In the genomic region with DNA sequence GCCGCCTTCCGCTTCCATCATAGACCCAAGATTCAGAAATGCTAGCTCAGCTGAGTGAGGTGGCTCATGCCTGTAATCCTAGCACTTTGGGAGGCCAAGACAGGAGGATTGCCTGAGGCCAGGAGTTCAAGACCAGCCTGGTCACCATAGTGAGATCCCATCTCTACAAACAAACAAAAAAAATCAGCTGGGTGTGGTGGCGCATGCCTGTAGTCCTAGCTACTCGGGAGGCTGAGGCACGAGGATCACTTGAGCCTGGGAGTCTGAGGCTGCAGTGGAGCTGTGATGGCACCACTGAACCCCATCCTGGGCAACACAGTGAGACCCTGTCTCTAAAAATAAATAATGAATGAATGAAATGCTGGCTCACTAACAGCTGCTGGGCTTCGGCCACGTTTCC, we compare ENCODE assay signal across 2 cellular contexts.
TF ChIP-seq lines count a peak whose summit lies in the region.

No MANE protein-coding gene starts in this region.

TF ChIP-seq in GM23338, 12 proteins besides CTCF, POLR2A, EP300 and RAD21 (continues in another document):
- no peak for TF ChIP-seq CREB1 (CRISPR knock-in tag; IDR thresholded peaks at IDR 0.05; ENCODE audit: low read depth)
- no peak for TF ChIP-seq NANOG (IDR thresholded peaks at IDR 0.05; ENCODE audit: borderline replicate concordance)
- TF ChIP-seq, protein P1, sequence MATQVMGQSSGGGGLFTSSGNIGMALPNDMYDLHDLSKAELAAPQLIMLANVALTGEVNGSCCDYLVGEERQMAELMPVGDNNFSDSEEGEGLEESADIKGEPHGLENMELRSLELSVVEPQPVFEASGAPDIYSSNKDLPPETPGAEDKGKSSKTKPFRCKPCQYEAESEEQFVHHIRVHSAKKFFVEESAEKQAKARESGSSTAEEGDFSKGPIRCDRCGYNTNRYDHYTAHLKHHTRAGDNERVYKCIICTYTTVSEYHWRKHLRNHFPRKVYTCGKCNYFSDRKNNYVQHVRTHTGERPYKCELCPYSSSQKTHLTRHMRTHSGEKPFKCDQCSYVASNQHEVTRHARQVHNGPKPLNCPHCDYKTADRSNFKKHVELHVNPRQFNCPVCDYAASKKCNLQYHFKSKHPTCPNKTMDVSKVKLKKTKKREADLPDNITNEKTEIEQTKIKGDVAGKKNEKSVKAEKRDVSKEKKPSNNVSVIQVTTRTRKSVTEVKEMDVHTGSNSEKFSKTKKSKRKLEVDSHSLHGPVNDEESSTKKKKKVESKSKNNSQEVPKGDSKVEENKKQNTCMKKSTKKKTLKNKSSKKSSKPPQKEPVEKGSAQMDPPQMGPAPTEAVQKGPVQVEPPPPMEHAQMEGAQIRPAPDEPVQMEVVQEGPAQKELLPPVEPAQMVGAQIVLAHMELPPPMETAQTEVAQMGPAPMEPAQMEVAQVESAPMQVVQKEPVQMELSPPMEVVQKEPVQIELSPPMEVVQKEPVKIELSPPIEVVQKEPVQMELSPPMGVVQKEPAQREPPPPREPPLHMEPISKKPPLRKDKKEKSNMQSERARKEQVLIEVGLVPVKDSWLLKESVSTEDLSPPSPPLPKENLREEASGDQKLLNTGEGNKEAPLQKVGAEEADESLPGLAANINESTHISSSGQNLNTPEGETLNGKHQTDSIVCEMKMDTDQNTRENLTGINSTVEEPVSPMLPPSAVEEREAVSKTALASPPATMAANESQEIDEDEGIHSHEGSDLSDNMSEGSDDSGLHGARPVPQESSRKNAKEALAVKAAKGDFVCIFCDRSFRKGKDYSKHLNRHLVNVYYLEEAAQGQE (IDR thresholded peaks at IDR 0.05; ENCODE audit: unreplicated experiment) = no peak
- no peak for TF ChIP-seq STAT1 (IDR thresholded peaks at IDR 0.05; ENCODE audit: unreplicated experiment)
- no peak for TF ChIP-seq JUNB (IDR thresholded peaks at IDR 0.05; ENCODE audit: unreplicated experiment)
- TF ChIP-seq POLR2AphosphoS5 (IDR thresholded peaks at IDR 0.05; ENCODE audit: low read depth) = no peak
- TF ChIP-seq, protein P2, sequence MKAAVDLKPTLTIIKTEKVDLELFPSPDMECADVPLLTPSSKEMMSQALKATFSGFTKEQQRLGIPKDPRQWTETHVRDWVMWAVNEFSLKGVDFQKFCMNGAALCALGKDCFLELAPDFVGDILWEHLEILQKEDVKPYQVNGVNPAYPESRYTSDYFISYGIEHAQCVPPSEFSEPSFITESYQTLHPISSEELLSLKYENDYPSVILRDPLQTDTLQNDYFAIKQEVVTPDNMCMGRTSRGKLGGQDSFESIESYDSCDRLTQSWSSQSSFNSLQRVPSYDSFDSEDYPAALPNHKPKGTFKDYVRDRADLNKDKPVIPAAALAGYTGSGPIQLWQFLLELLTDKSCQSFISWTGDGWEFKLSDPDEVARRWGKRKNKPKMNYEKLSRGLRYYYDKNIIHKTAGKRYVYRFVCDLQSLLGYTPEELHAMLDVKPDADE (IDR thresholded peaks at IDR 0.05) = no peak
- no peak for TF ChIP-seq ZNF331 (CRISPR knock-in tag; IDR thresholded peaks at IDR 0.05; ENCODE audit: low read depth)
- no peak for TF ChIP-seq ZNF114 (CRISPR knock-in tag; IDR thresholded peaks at IDR 0.05)
- TF ChIP-seq, protein P3, sequence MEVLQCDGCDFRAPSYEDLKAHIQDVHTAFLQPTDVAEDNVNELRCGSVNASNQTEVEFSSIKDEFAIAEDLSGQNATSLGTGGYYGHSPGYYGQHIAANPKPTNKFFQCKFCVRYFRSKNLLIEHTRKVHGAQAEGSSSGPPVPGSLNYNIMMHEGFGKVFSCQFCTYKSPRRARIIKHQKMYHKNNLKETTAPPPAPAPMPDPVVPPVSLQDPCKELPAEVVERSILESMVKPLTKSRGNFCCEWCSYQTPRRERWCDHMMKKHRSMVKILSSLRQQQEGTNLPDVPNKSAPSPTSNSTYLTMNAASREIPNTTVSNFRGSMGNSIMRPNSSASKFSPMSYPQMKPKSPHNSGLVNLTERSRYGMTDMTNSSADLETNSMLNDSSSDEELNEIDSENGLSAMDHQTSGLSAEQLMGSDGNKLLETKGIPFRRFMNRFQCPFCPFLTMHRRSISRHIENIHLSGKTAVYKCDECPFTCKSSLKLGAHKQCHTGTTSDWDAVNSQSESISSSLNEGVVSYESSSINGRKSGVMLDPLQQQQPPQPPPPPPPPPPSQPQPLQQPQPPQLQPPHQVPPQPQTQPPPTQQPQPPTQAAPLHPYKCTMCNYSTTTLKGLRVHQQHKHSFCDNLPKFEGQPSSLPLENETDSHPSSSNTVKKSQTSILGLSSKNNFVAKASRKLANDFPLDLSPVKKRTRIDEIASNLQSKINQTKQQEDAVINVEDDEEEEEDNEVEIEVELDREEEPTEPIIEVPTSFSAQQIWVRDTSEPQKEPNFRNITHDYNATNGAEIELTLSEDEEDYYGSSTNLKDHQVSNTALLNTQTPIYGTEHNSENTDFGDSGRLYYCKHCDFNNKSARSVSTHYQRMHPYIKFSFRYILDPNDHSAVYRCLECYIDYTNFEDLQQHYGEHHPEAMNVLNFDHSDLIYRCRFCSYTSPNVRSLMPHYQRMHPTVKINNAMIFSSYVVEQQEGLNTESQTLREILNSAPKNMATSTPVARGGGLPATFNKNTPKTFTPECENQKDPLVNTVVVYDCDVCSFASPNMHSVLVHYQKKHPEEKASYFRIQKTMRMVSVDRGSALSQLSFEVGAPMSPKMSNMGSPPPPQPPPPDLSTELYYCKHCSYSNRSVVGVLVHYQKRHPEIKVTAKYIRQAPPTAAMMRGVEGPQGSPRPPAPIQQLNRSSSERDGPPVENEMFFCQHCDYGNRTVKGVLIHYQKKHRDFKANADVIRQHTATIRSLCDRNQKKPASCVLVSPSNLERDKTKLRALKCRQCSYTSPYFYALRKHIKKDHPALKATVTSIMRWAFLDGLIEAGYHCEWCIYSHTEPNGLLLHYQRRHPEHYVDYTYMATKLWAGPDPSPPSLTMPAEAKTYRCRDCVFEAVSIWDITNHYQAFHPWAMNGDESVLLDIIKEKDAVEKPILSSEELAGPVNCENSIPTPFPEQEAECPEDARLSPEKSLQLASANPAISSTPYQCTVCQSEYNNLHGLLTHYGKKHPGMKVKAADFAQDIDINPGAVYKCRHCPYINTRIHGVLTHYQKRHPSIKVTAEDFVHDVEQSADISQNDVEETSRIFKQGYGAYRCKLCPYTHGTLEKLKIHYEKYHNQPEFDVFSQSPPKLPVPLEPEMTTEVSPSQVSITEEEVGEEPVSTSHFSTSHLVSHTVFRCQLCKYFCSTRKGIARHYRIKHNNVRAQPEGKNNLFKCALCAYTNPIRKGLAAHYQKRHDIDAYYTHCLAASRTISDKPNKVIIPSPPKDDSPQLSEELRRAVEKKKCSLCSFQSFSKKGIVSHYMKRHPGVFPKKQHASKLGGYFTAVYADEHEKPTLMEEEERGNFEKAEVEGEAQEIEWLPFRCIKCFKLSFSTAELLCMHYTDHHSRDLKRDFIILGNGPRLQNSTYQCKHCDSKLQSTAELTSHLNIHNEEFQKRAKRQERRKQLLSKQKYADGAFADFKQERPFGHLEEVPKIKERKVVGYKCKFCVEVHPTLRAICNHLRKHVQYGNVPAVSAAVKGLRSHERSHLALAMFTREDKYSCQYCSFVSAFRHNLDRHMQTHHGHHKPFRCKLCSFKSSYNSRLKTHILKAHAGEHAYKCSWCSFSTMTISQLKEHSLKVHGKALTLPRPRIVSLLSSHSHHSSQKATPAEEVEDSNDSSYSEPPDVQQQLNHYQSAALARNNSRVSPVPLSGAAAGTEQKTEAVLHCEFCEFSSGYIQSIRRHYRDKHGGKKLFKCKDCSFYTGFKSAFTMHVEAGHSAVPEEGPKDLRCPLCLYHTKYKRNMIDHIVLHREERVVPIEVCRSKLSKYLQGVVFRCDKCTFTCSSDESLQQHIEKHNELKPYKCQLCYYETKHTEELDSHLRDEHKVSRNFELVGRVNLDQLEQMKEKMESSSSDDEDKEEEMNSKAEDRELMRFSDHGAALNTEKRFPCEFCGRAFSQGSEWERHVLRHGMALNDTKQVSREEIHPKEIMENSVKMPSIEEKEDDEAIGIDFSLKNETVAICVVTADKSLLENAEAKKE (CRISPR knock-in tag; IDR thresholded peaks at IDR 0.05) = no peak

TF ChIP-seq in K562, 482 proteins besides CTCF, POLR2A, EP300 and RAD21:
- TF ChIP-seq, protein P4, sequence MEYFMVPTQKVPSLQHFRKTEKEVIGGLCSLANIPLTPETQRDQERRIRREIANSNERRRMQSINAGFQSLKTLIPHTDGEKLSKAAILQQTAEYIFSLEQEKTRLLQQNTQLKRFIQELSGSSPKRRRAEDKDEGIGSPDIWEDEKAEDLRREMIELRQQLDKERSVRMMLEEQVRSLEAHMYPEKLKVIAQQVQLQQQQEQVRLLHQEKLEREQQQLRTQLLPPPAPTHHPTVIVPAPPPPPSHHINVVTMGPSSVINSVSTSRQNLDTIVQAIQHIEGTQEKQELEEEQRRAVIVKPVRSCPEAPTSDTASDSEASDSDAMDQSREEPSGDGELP (CRISPR knock-in tag; IDR thresholded peaks at IDR 0.05; ENCODE audit: borderline replicate concordance) = peak; percentile 61; the same call in 1 of the 2 replicates
- TF ChIP-seq ZNF764 (CRISPR knock-in tag; IDR thresholded peaks at IDR 0.05; ENCODE audit: low read depth) = no peak
- TF ChIP-seq ZNF121 (CRISPR knock-in tag; conservative IDR thresholded peaks at IDR 0.05) = peak; percentile 65
- no peak for TF ChIP-seq TOE1 (IDR thresholded peaks at IDR 0.05; ENCODE audit: borderline replicate concordance)
- no peak for TF ChIP-seq TOE1 (CRISPR knock-in tag; IDR thresholded peaks at IDR 0.05; ENCODE audit: borderline replicate concordance, low read depth)
TF ChIP-seq in K562: peak in this region for 2.
